In the genomic region with DNA sequence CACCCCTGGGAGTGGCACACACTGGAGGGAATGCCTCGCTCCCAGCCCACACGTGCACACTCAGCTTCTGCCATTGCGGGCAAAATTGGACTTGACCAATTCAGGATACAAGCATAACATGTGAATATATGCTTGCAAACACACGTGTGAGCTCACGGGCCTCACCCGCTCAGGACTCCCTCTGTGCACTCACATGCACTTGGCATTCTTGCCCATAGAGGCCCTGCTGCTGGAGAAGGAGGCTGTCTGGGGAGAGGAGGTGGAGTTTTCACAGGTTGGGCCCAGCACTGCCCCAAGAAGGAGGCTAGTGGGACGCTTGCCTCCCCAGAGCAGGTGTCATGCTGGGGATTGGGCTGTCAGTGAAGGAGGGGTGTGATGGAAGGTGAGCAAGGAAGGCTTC, we compare ENCODE assay signal across 27 cellular contexts. TPM values are rescaled to one million over a fixed set of nuclear protein-coding genes. Genes with fewer than 3 reads are reported as not detected.
"Had no signal": no experiment of that assay in that cellular context is flagged by ENCODE, and none has a peak within 500 bp of the region (broad histone marks: within the 10 kb centered on the region; RNA-seq: fewer than 3 reads in every experiment).

No MANE protein-coding gene starts in this region.

- DNase-seq: activated CD4-positive, alpha-beta T cell treated with anti-CD3 and anti-CD28 coated beads, Interleukin-2, amount 10 ng/mL, durations not matched to agents 24 days and 14 days; activated CD8-positive, alpha-beta memory T cell treated with anti-CD3 and anti-CD28 coated beads, Interleukin-2, amount 10 ng/mL, durations not matched to agents 7 days and 5 days; activated CD8-positive, alpha-beta T cell treated with anti-CD3 and anti-CD28 coated beads for 36 hours; activated gamma-delta T cell treated with Interleukin-2 at 50 U/mL for 16 hours; activated T-cell treated with anti-CD3 and anti-CD28 coated beads for 4 hours; anterior cingulate cortex; body of pancreas; caudate nucleus; dermis blood vessel endothelial cell; effector CD8-positive, alpha-beta T cell; foreskin keratinocyte; kidney glomerular epithelial cell; left ventricle myocardium inferior; retina; stimulated activated CD4-positive, alpha-beta T cell treated with anti-CD3 and anti-CD28 coated beads, Interleukin-1b, Interleukin-23, amount 100 ng/mL, for 48 hours; T1000 had no signal

- H3K4me1 ChIP-seq: foreskin keratinocyte had no signal

- H3K36me3 ChIP-seq: left ventricle myocardium inferior, tibial nerve had no signal

- H3K36me3 Mint-ChIP-seq: activated CD8-positive, alpha-beta memory T cell treated with anti-CD3 and anti-CD28 coated beads, Interleukin-2, amount 10 ng/mL, durations not matched to agents 7 days and 5 days; activated naive CD4-positive, alpha-beta T cell treated with anti-CD3 and anti-CD28 coated beads, Interleukin-2, amount 50 U/mL, for 24 hours; memory B cell had no signal

- H3K9me3 ChIP-seq: body of pancreas, left ventricle myocardium inferior, tibial nerve had no signal

- ATAC-seq: activated CD4-positive, CD25-positive, alpha-beta regulatory T cell treated with anti-CD3 and anti-CD28 coated beads, Interleukin-2, amount 50 U/mL, for 24 hours; activated CD8-positive, alpha-beta memory T cell treated with anti-CD3 and anti-CD28 coated beads, Interleukin-2, amount 10 ng/mL, durations not matched to agents 7 days and 5 days; activated CD8-positive, alpha-beta T cell treated with anti-CD3 and anti-CD28 coated beads for 36 hours; body of pancreas; foreskin keratinocyte had no signal

- H3K27ac ChIP-seq: body of pancreas, foreskin keratinocyte, left ventricle myocardium inferior, tibial nerve had no signal

- H3K4me1 Mint-ChIP-seq: activated CD4-positive, alpha-beta T cell treated with anti-CD3 and anti-CD28 coated beads, Interleukin-2, amount 10 ng/mL, durations not matched to agents 24 days and 14 days; activated CD8-positive, alpha-beta memory T cell treated with anti-CD3 and anti-CD28 coated beads, Interleukin-2, amount 10 ng/mL, durations not matched to agents 7 days and 5 days; memory B cell had no signal

- H3K27me3 Mint-ChIP-seq: activated CD8-positive, alpha-beta memory T cell treated with anti-CD3 and anti-CD28 coated beads, Interleukin-2, amount 10 ng/mL, durations not matched to agents 7 days and 5 days; activated CD8-positive, alpha-beta T cell treated with anti-CD3 and anti-CD28 coated beads for 36 hours; activated naive CD4-positive, alpha-beta T cell treated with anti-CD3 and anti-CD28 coated beads, Interleukin-2, amount 50 U/mL, for 24 hours; stimulated activated naive CD8-positive, alpha-beta T cell treated with anti-CD3 and anti-CD28 coated beads, Interleukin-15, Interleukin-2, amounts not matched to agents 100 ng/mL and 50 ng/mL, for 24 hours had no signal

- H3K4me3 Mint-ChIP-seq: activated CD4-positive, alpha-beta T cell treated with anti-CD3 and anti-CD28 coated beads, Interleukin-2, amount 10 ng/mL, durations not matched to agents 24 days and 14 days; activated CD8-positive, alpha-beta memory T cell treated with anti-CD3 and anti-CD28 coated beads, Interleukin-2, amount 10 ng/mL, durations not matched to agents 7 days and 5 days; activated CD8-positive, alpha-beta T cell treated with anti-CD3 and anti-CD28 coated beads for 36 hours; activated naive CD4-positive, alpha-beta T cell treated with anti-CD3 and anti-CD28 coated beads, Interleukin-2, amount 50 U/mL, for 24 hours; memory B cell; stimulated activated naive CD8-positive, alpha-beta T cell treated with anti-CD3 and anti-CD28 coated beads, Interleukin-15, Interleukin-2, amounts not matched to agents 100 ng/mL and 50 ng/mL, for 24 hours; T-helper 1 cell treated with Interleukin-12 subunit alpha and Interleukin-12 subunit beta and Interleukin-4 antibody, amounts not matched to agents 30 μg/mL and 1 μg/mL, for 36 hours had no signal

- H3K27ac Mint-ChIP-seq: activated CD4-positive, alpha-beta T cell treated with anti-CD3 and anti-CD28 coated beads, Interleukin-2, amount 10 ng/mL, durations not matched to agents 24 days and 14 days; activated CD8-positive, alpha-beta memory T cell treated with anti-CD3 and anti-CD28 coated beads, Interleukin-2, amount 10 ng/mL, durations not matched to agents 7 days and 5 days; activated CD8-positive, alpha-beta T cell treated with anti-CD3 and anti-CD28 coated beads for 36 hours; activated naive CD4-positive, alpha-beta T cell treated with anti-CD3 and anti-CD28 coated beads, Interleukin-2, amount 50 U/mL, for 24 hours; memory B cell; progenitor cell of endocrine pancreas; stimulated activated naive CD8-positive, alpha-beta T cell treated with anti-CD3 and anti-CD28 coated beads, Interleukin-15, Interleukin-2, amounts not matched to agents 100 ng/mL and 50 ng/mL, for 24 hours; T-helper 1 cell treated with Interleukin-12 subunit alpha and Interleukin-12 subunit beta and Interleukin-4 antibody, amounts not matched to agents 30 μg/mL and 1 μg/mL, for 36 hours had no signal

- H3K9me3 Mint-ChIP-seq: activated CD4-positive, alpha-beta T cell treated with anti-CD3 and anti-CD28 coated beads, Interleukin-2, amount 10 ng/mL, durations not matched to agents 24 days and 14 days; activated CD8-positive, alpha-beta T cell treated with anti-CD3 and anti-CD28 coated beads for 36 hours; activated naive CD4-positive, alpha-beta T cell treated with anti-CD3 and anti-CD28 coated beads, Interleukin-2, amount 50 U/mL, for 24 hours; memory B cell; stimulated activated naive CD8-positive, alpha-beta T cell treated with anti-CD3 and anti-CD28 coated beads, Interleukin-15, Interleukin-2, amounts not matched to agents 100 ng/mL and 50 ng/mL, for 24 hours; T-helper 1 cell treated with Interleukin-12 subunit alpha and Interleukin-12 subunit beta and Interleukin-4 antibody, amounts not matched to agents 30 μg/mL and 1 μg/mL, for 36 hours had no signal

- H3K4me3 ChIP-seq: body of pancreas, left ventricle myocardium inferior, tibial nerve had no signal

- H3K27me3 ChIP-seq: body of pancreas had no signal

RNA-seq across cellular contexts. Expression of gene MYMK, which starts 1.7 kb away (rescaled TPM):
- total RNA-seq: activated CD4-positive, alpha-beta T cell treated with anti-CD3 and anti-CD28 coated beads, Interleukin-2, amount 10 ng/mL, durations not matched to agents 24 days and 14 days; activated CD8-positive, alpha-beta memory T cell treated with anti-CD3 and anti-CD28 coated beads, Interleukin-2, amount 10 ng/mL, durations not matched to agents 7 days and 5 days; activated CD8-positive, alpha-beta T cell treated with anti-CD3 and anti-CD28 coated beads for 36 hours; body of pancreas; dermis blood vessel endothelial cell; foreskin keratinocyte; glomerular endothelial cell; left ventricle myocardium inferior; osteocyte; progenitor cell of endocrine pancreas had no signal
- polyA plus RNA-seq: esophagus, foreskin keratinocyte, neural cell had no signal

RNA-seq across cellular contexts. Expression of gene ADAMTSL2, which starts 11.4 kb away (rescaled TPM):
- total RNA-seq: activated CD4-positive, alpha-beta T cell treated with anti-CD3 and anti-CD28 coated beads, Interleukin-2, amount 10 ng/mL, durations not matched to agents 24 days and 14 days; activated CD8-positive, alpha-beta memory T cell treated with anti-CD3 and anti-CD28 coated beads, Interleukin-2, amount 10 ng/mL, durations not matched to agents 7 days and 5 days; foreskin keratinocyte; glomerular endothelial cell had no signal
- polyA plus RNA-seq: foreskin keratinocyte had no signal
